ENCODE assay signal across 1 cellular context in the genomic region with DNA sequence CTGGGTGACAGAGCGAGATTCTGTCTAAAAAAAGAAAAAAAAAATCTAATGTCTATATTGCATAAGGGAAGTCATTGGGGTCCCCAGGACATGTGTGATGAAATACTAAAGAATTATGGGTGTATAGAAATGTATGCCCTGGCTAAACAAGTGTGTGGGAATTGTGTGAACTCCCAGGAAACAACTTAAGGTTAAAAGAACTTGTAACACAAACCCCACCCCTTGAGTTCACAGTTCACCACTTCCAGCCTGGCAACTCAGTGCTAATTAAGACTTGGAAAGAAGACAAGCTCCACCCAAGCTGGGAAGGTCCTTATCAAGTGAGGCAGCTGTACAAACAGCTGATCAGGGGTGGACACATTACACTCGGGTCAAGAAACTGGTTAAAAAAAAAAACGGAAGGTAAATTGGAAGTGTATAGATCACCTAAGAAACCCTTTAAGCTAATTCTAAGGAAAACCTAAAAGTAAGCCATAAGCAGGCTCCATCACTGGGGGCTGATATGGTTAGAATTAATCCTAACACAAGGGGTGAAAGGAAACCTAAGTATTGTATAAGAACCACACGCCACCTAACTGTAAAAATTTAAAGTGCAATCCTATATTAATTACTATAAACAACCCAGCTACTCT.
A peak's percentile ranks its signal among the peaks of the same experiment; 100 is the strongest.
TF ChIP-seq lines count a peak whose summit lies in the region.

No MANE protein-coding gene starts in this region.

TF ChIP-seq in GM12878, 131 proteins besides CTCF, POLR2A, EP300 and RAD21 (continued from another document):
- TF ChIP-seq MTA3 (IDR thresholded peaks at IDR 0.05; ENCODE audit: borderline replicate concordance, low read length) (no peak), FOXM1 (IDR thresholded peaks at IDR 0.05; ENCODE audit: low read depth, low read length) (no peak), BRCA1 (IDR thresholded peaks at IDR 0.05; ENCODE audit: low read depth, low read length) (no peak), BHLHE40 (IDR thresholded peaks at IDR 0.05; ENCODE audit: borderline replicate concordance in 1 of 2, low read depth in 2 of 2, low read length in 1 of 2) (no peak), STAT1 (conservative IDR thresholded peaks at IDR 0.05) (no peak), TCF12 (IDR thresholded peaks at IDR 0.05; ENCODE audit: low read depth, low read length) (no peak), MEF2B (IDR thresholded peaks at IDR 0.05; ENCODE audit: partially characterized antibody, poor library complexity, severe bottlenecking) (no peak), NFIC (IDR thresholded peaks at IDR 0.05; ENCODE audit: low read depth, low read length) (no peak), RELB (IDR thresholded peaks at IDR 0.05; ENCODE audit: low read depth) (peak; percentile 47; the same call in 1 of the 2 replicates), ZZZ3 (IDR thresholded peaks at IDR 0.05; ENCODE audit: control insufficient read depth, insufficient read length, low read depth) (no peak)
- TF ChIP-seq, protein P1, sequence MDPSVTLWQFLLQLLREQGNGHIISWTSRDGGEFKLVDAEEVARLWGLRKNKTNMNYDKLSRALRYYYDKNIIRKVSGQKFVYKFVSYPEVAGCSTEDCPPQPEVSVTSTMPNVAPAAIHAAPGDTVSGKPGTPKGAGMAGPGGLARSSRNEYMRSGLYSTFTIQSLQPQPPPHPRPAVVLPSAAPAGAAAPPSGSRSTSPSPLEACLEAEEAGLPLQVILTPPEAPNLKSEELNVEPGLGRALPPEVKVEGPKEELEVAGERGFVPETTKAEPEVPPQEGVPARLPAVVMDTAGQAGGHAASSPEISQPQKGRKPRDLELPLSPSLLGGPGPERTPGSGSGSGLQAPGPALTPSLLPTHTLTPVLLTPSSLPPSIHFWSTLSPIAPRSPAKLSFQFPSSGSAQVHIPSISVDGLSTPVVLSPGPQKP (IDR thresholded peaks at IDR 0.05; ENCODE audit: low read depth, low read length), result no peak
- TF ChIP-seq, protein P2, sequence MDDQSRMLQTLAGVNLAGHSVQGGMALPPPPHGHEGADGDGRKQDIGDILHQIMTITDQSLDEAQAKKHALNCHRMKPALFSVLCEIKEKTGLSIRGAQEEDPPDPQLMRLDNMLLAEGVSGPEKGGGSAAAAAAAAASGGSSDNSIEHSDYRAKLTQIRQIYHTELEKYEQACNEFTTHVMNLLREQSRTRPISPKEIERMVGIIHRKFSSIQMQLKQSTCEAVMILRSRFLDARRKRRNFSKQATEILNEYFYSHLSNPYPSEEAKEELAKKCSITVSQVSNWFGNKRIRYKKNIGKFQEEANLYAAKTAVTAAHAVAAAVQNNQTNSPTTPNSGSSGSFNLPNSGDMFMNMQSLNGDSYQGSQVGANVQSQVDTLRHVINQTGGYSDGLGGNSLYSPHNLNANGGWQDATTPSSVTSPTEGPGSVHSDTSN (IDR thresholded peaks at IDR 0.05; ENCODE audit: insufficient replicate concordance, low read depth, low read length), result no peak
- TF ChIP-seq, protein P3, sequence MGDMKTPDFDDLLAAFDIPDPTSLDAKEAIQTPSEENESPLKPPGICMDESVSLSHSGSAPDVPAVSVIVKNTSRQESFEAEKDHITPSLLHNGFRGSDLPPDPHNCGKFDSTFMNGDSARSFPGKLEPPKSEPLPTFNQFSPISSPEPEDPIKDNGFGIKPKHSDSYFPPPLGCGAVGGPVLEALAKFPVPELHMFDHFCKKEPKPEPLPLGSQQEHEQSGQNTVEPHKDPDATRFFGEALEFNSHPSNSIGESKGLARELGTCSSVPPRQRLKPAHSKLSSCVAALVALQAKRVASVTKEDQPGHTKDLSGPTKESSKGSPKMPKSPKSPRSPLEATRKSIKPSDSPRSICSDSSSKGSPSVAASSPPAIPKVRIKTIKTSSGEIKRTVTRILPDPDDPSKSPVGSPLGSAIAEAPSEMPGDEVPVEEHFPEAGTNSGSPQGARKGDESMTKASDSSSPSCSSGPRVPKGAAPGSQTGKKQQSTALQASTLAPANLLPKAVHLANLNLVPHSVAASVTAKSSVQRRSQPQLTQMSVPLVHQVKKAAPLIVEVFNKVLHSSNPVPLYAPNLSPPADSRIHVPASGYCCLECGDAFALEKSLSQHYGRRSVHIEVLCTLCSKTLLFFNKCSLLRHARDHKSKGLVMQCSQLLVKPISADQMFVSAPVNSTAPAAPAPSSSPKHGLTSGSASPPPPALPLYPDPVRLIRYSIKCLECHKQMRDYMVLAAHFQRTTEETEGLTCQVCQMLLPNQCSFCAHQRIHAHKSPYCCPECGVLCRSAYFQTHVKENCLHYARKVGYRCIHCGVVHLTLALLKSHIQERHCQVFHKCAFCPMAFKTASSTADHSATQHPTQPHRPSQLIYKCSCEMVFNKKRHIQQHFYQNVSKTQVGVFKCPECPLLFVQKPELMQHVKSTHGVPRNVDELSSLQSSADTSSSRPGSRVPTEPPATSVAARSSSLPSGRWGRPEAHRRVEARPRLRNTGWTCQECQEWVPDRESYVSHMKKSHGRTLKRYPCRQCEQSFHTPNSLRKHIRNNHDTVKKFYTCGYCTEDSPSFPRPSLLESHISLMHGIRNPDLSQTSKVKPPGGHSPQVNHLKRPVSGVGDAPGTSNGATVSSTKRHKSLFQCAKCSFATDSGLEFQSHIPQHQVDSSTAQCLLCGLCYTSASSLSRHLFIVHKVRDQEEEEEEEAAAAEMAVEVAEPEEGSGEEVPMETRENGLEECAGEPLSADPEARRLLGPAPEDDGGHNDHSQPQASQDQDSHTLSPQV (IDR thresholded peaks at IDR 0.05), result no peak
